In genomic region chr10:103696411-103697145, GRCh38 we compare ENCODE assay signal across 9 cellular contexts.
A peak's percentile ranks its signal among the peaks of the same experiment; 100 is the strongest.
DNase-seq lines count a peak whose midpoint lies in the region; ATAC-seq, FAIRE-seq and TF ChIP-seq lines count a peak whose summit lies in the region.
"Had no signal": no experiment of that assay in that cellular context is flagged by ENCODE, and none has a peak within 500 bp of the region (broad histone marks: within the 10 kb centered on the region; RNA-seq: fewer than 3 reads in every experiment).

No MANE protein-coding gene starts in this region.

- peak overlapping the region; percentile 68 for H3K4me2 ChIP-seq in osteoblast (ENCODE audit: insufficient read depth, low read length)

- H3K9me3 ChIP-seq in osteoblast (ENCODE audit: low read depth, low read length): no peaks in the 10 kb centered on the region
- H3K9me3 ChIP-seq: neutrophil had no signal

- no peaks in the 10 kb centered on the region for H4K20me1 ChIP-seq in osteoblast (ENCODE audit: insufficient read depth, low read length)

- no peaks in the 10 kb centered on the region for H3K36me3 ChIP-seq in osteoblast (ENCODE audit: insufficient read depth, low read length)
- H3K36me3 ChIP-seq: neutrophil had no signal

- peak; percentile 84 for DNase-seq in GM10266 (ENCODE audit: extremely low spot score)
- DNase-seq in HEK293T (ENCODE audit: extremely low spot score): peak; percentile 74
- peak; percentile 34 for DNase-seq in NOMO-1 treated with dmso at 0.1 percent for 144 hours (lab: John Stamatoyannopoulos, UW; ENCODE audit: unreplicated experiment)
- DNase-seq in activated CD8-positive, alpha-beta memory T cell treated with anti-CD3 and anti-CD28 coated beads, Interleukin-2, amount 50 U/mL, for 1 hour (ENCODE audit: extremely low read depth): peak; percentile 21
- peak; percentile 100 for DNase-seq in osteoblast (ENCODE audit: insufficient read length, low spot score, missing footprints)
- peak; percentile 96 for DNase-seq in urothelium cell line (ENCODE audit: low spot score)

- TF ChIP-seq CTCF in GM10266 (IDR thresholded peaks at IDR 0.05; ENCODE audit: control insufficient read depth, insufficient read depth, low read depth, missing control alignments) (peak; percentile 28), osteoblast (IDR thresholded peaks at IDR 0.05; ENCODE audit: extremely low read depth, low read depth, low read length) (peak; percentile 62)

- H3K27me3 ChIP-seq in osteoblast (ENCODE audit: insufficient read depth, low read length): no peaks in the 10 kb centered on the region

- H3K27ac ChIP-seq in osteoblast (ENCODE audit: low read depth, low read length): peak overlapping the region; percentile 62
- H3K27ac ChIP-seq: neutrophil had no signal

- H2AFZ ChIP-seq in osteoblast (ENCODE audit: low read length): peak overlapping the region; percentile 81

- peak; percentile 94 for FAIRE-seq in urothelium cell line (lab: Jason Lieb, UNC)

- no peaks in the 10 kb centered on the region for H3K79me2 ChIP-seq in osteoblast (ENCODE audit: insufficient read depth, low read length)

- ATAC-seq in esophagus mucosa: peak; percentile 69
- no peak for ATAC-seq in HG03469 (IDR thresholded peaks at IDR 0.05; ENCODE audit: unreplicated experiment)

- no peak overlapping the region for H3K4me3 ChIP-seq in osteoblast (ENCODE audit: insufficient read depth, low read length)

- CTCF ChIA-PET in HEK293T (lab: Yijun Ruan, JAX): interaction anchor here (0.7 to 2.2 kb wide), 4 partner anchors 10 to 191 kb away, joined by 3 to 21 read pairs (median 4); no protein-coding TSS in a partner anchor

- POLR2A ChIA-PET in HEK293T (lab: Yijun Ruan, JAX): no interaction called here

- H3K4me1 ChIP-seq in osteoblast (ENCODE audit: insufficient read depth, low read length): peaks cover 24% of the 10 kb centered on the region

TF ChIP-seq in HEK293T, 16 proteins besides CTCF, POLR2A, EP300 and RAD21:
- no peak for TF ChIP-seq FOXK2 (IDR thresholded peaks at IDR 0.05)
- no peak for TF ChIP-seq NFRKB (IDR thresholded peaks at IDR 0.05)
- no peak for TF ChIP-seq BHLHE40 (IDR thresholded peaks at IDR 0.05; ENCODE audit: borderline replicate concordance)
- TF ChIP-seq SP1 (IDR thresholded peaks at IDR 0.05): no peak
- TF ChIP-seq, protein P1, sequence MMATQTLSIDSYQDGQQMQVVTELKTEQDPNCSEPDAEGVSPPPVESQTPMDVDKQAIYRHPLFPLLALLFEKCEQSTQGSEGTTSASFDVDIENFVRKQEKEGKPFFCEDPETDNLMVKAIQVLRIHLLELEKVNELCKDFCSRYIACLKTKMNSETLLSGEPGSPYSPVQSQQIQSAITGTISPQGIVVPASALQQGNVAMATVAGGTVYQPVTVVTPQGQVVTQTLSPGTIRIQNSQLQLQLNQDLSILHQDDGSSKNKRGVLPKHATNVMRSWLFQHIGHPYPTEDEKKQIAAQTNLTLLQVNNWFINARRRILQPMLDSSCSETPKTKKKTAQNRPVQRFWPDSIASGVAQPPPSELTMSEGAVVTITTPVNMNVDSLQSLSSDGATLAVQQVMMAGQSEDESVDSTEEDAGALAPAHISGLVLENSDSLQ (IDR thresholded peaks at IDR 0.05): no peak
- TF ChIP-seq ZNF384 (IDR thresholded peaks at IDR 0.05): no peak
- TF ChIP-seq CTBP1 (IDR thresholded peaks at IDR 0.05; ENCODE audit: borderline replicate concordance): no peak
- no peak for TF ChIP-seq SUZ12 (IDR thresholded peaks at IDR 0.05)

Comparison
In these comparisons a context has a peak if more than half of its experiments do, and no peak if none do; other contexts are left out.
1. DNase-seq: peak in every context shown above with its lines; median percentile 100 in osteoblast; 96 in urothelium cell line; 84 in GM10266; 74 in HEK293T; 34 in NOMO-1 treated with dmso at 0.1 percent for 144 hours; 21 in activated CD8-positive, alpha-beta memory T cell treated with anti-CD3 and anti-CD28 coated beads, Interleukin-2, amount 50 U/mL, for 1 hour.